1 cellular context compared by ENCODE assay signal in the genomic region with DNA sequence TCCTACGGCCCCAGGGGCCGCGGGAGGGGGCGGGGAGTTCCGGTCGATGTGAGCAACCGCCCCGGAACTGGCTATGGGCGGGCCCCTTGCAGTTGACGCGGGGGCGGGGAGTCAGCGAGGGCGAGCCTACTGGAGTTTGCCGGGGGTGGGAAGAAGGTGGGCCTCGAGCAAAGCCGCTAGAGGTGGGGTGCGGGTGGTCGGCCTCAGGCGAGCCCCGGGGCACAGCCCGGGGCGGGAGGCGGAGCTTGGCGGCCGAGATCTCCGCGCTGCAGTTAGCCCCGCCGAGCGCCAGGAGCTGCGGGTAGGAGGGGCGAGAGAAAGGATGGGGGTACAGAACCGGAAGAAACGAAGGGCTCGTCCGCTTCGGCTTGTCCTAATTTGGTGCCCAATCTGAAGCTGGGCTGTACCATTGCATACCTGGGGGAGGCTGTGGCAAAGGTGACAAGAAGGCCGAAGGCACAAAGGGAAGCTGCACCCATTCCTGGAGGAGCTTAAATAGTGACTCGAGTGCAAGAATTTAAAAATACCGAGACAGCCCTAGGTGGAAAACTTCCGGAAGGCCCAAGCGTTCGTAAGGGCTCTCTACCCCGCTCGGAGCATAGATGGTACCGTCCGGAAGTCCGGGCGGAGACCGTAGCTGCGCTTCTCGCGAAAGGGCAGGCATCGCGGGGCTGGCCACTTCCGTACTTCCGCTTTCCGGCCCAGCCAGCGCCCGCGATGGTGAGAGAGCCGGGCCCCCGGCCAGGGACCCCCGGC.
TF ChIP-seq lines count a peak whose summit lies in the region.

Gene ARPC4 (plus strand): TSS at position 678 of the 756 bp plus-strand sequence. CDS start 40 bp downstream, at position 718.
A gene with protein sequence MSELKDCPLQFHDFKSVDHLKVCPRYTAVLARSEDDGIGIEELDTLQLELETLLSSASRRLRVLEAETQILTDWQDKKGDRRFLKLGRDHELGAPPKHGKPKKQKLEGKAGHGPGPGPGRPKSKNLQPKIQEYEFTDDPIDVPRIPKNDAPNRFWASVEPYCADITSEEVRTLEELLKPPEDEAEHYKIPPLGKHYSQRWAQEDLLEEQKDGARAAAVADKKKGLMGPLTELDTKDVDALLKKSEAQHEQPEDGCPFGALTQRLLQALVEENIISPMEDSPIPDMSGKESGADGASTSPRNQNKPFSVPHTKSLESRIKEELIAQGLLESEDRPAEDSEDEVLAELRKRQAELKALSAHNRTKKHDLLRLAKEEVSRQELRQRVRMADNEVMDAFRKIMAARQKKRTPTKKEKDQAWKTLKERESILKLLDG (minus strand): TSS at position 69 of the 756 bp plus-strand sequence. CDS start 1,007 bp downstream, outside the sequence.

TF ChIP-seq in K562, 482 proteins besides CTCF, POLR2A, EP300 and RAD21 (continued from another document and continues in another):
- peak; percentile 88 for TF ChIP-seq ZBTB40 (IDR thresholded peaks at IDR 0.05)
- TF ChIP-seq ZBTB40 (CRISPR knock-in tag; IDR thresholded peaks at IDR 0.05): no peak
- TF ChIP-seq ESRRB (CRISPR knock-in tag; IDR thresholded peaks at IDR 0.05; ENCODE audit: borderline replicate concordance): no peak
- no peak for TF ChIP-seq USF1 (CRISPR knock-in tag; IDR thresholded peaks at IDR 0.05)
- peak; percentile 45; the same call in 1 of the 2 replicates for TF ChIP-seq ZBTB12 (CRISPR knock-in tag; IDR thresholded peaks at IDR 0.05)
- TF ChIP-seq HCFC1 (IDR thresholded peaks at IDR 0.05; ENCODE audit: low read depth, low read length): peak; percentile 68
- TF ChIP-seq CREB3L1 (IDR thresholded peaks at IDR 0.05; ENCODE audit: borderline replicate concordance, low read depth): peak; percentile 86
- TF ChIP-seq, protein P1, sequence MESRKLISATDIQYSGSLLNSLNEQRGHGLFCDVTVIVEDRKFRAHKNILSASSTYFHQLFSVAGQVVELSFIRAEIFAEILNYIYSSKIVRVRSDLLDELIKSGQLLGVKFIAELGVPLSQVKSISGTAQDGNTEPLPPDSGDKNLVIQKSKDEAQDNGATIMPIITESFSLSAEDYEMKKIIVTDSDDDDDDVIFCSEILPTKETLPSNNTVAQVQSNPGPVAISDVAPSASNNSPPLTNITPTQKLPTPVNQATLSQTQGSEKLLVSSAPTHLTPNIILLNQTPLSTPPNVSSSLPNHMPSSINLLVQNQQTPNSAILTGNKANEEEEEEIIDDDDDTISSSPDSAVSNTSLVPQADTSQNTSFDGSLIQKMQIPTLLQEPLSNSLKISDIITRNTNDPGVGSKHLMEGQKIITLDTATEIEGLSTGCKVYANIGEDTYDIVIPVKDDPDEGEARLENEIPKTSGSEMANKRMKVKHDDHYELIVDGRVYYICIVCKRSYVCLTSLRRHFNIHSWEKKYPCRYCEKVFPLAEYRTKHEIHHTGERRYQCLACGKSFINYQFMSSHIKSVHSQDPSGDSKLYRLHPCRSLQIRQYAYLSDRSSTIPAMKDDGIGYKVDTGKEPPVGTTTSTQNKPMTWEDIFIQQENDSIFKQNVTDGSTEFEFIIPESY (CRISPR knock-in tag; IDR thresholded peaks at IDR 0.05): no peak
- no peak for TF ChIP-seq SMARCA5 (IDR thresholded peaks at IDR 0.05)
- no peak for TF ChIP-seq ZNF165 (CRISPR knock-in tag; IDR thresholded peaks at IDR 0.05; ENCODE audit: borderline replicate concordance)
- TF ChIP-seq ZNF561 (CRISPR knock-in tag; conservative IDR thresholded peaks at IDR 0.05): no peak
- TF ChIP-seq SUPT5H (IDR thresholded peaks at IDR 0.05): peak; percentile 91
- peak; percentile 29 for TF ChIP-seq FIP1L1 (IDR thresholded peaks at IDR 0.05; ENCODE audit: low read depth, low read length, poor library complexity, severe bottlenecking)
- TF ChIP-seq, protein P2, sequence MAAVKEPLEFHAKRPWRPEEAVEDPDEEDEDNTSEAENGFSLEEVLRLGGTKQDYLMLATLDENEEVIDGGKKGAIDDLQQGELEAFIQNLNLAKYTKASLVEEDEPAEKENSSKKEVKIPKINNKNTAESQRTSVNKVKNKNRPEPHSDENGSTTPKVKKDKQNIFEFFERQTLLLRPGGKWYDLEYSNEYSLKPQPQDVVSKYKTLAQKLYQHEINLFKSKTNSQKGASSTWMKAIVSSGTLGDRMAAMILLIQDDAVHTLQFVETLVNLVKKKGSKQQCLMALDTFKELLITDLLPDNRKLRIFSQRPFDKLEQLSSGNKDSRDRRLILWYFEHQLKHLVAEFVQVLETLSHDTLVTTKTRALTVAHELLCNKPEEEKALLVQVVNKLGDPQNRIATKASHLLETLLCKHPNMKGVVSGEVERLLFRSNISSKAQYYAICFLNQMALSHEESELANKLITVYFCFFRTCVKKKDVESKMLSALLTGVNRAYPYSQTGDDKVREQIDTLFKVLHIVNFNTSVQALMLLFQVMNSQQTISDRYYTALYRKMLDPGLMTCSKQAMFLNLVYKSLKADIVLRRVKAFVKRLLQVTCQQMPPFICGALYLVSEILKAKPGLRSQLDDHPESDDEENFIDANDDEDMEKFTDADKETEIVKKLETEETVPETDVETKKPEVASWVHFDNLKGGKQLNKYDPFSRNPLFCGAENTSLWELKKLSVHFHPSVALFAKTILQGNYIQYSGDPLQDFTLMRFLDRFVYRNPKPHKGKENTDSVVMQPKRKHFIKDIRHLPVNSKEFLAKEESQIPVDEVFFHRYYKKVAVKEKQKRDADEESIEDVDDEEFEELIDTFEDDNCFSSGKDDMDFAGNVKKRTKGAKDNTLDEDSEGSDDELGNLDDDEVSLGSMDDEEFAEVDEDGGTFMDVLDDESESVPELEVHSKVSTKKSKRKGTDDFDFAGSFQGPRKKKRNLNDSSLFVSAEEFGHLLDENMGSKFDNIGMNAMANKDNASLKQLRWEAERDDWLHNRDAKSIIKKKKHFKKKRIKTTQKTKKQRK (IDR thresholded peaks at IDR 0.05; ENCODE audit: borderline replicate concordance, low read depth, low read length): no peak
- TF ChIP-seq, protein P3, sequence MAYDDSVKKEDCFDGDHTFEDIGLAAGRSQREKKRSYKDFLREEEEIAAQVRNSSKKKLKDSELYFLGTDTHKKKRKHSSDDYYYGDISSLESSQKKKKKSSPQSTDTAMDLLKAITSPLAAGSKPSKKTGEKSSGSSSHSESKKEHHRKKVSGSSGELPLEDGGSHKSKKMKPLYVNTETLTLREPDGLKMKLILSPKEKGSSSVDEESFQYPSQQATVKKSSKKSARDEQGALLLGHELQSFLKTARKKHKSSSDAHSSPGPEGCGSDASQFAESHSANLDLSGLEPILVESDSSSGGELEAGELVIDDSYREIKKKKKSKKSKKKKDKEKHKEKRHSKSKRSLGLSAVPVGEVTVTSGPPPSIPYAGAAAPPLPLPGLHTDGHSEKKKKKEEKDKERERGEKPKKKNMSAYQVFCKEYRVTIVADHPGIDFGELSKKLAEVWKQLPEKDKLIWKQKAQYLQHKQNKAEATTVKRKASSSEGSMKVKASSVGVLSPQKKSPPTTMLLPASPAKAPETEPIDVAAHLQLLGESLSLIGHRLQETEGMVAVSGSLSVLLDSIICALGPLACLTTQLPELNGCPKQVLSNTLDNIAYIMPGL (CRISPR knock-in tag; IDR thresholded peaks at IDR 0.05): no peak
- no peak for TF ChIP-seq GATA2 (CRISPR knock-in tag; IDR thresholded peaks at IDR 0.05)
- peak; percentile 72 for TF ChIP-seq SMAD1 (IDR thresholded peaks at IDR 0.05; ENCODE audit: low read depth, low read length, partially characterized antibody)
- no peak for TF ChIP-seq SNIP1 (IDR thresholded peaks at IDR 0.05; ENCODE audit: low read depth)
- no peak for TF ChIP-seq PTRF (tag; IDR thresholded peaks at IDR 0.05)
- TF ChIP-seq ZNF143 (CRISPR knock-in tag; IDR thresholded peaks at IDR 0.05): no peak
- no peak; the same call in none of the 2 replicates for TF ChIP-seq CTBP1 (IDR thresholded peaks at IDR 0.05; ENCODE audit: borderline replicate concordance)
- TF ChIP-seq DIDO1 (tag; IDR thresholded peaks at IDR 0.05; ENCODE audit: low read depth): no peak; the same call in 1 of the 2 replicates
- TF ChIP-seq ETV6 (IDR thresholded peaks at IDR 0.05; ENCODE audit: borderline replicate concordance in 1 of 2, low read depth in 2 of 2, low read length in 1 of 2): peak; percentile 26 to 63; a peak in 2 of 4 replicates
- no peak for TF ChIP-seq ETV6 (CRISPR knock-in tag; IDR thresholded peaks at IDR 0.05; ENCODE audit: borderline replicate concordance)
- peak; percentile 62; the same call in 1 of the 2 replicates for TF ChIP-seq C11orf30 (IDR thresholded peaks at IDR 0.05; ENCODE audit: low read depth)
- TF ChIP-seq MAFK (IDR thresholded peaks at IDR 0.05; ENCODE audit: low read length): no peak; the same call in 1 of the 2 replicates
- TF ChIP-seq NR3C1 (CRISPR knock-in tag; IDR thresholded peaks at IDR 0.05): no peak
- TF ChIP-seq ZNF785 (CRISPR knock-in tag; IDR thresholded peaks at IDR 0.05): 0 out of 2 replicates have a peak, but pooled peaks have one; percentile 7
- no peak for TF ChIP-seq CSDE1 (IDR thresholded peaks at IDR 0.05)
- peak; percentile 100 for TF ChIP-seq KLF1 (tag; IDR thresholded peaks at IDR 0.05)
- TF ChIP-seq ERF (CRISPR knock-in tag; IDR thresholded peaks at IDR 0.05): no peak
- 0 out of 2 replicates have a peak, but pooled peaks have one; percentile 47 for TF ChIP-seq TCFL5 (CRISPR knock-in tag; conservative IDR thresholded peaks at IDR 0.05)
- no peak for TF ChIP-seq ZNF695 (CRISPR knock-in tag; IDR thresholded peaks at IDR 0.05)
- TF ChIP-seq DDX20 (tag; IDR thresholded peaks at IDR 0.05; ENCODE audit: low read depth): no peak
